ENCODE assay signal across 8 cellular contexts in the genomic region with DNA sequence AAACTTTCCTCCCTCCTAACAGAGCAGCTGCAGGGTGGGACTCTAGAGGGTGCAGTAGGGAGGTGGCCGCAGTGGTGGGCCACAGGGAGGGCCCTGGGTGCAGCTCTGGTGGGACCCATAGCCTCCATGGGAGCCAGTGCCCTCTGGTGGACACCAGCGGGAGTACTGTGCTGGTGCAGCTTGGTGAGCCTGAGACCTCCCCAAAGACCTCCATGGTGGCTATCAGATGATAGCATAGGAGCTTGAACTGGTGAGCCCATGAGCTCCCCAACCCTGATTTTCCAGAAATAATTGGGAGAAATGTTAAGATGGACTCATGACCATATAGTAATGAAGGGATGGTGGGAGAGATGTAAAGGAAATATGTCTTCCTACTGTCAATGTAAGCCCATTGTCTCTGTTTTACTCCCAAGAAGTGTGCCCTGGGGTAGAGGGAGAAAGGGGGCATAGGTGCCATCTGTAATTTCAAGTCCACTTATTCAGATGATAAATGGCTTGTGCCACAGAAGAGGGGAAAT.
DNase-seq lines count a peak whose midpoint lies in the region; ATAC-seq and TF ChIP-seq lines count a peak whose summit lies in the region.

No MANE protein-coding gene starts in this region.

- TF ChIP-seq EP300 in transverse colon (IDR thresholded peaks at IDR 0.05; ENCODE audit: low read depth): no peak
- no peak for TF ChIP-seq EP300 in suprapubic skin (IDR thresholded peaks at IDR 0.05)

- no peak overlapping the region for H3K27ac ChIP-seq in WERI-Rb-1
- H3K27ac ChIP-seq in foreskin keratinocyte: no peak overlapping the region
- H3K27ac ChIP-seq in transverse colon: no peak overlapping the region
- no peak overlapping the region for H3K27ac ChIP-seq in suprapubic skin

- in situ Hi-C loops in transverse colon (cut with MboI; ENCODE audit: low pct_ligation_motif_present in 1 of 4, low pct_unique_long_range_greater_than_20kb in 1 of 4, low sequenced_read_pairs in 3 of 4): loop anchor here in 1 of 4 donors (25.0 kb wide), 1 partner anchor 110 kb away; a partner anchor contains a TSS

- TF ChIP-seq POLR2A in transverse colon (IDR thresholded peaks at IDR 0.05): no peak
- TF ChIP-seq POLR2A in suprapubic skin (IDR thresholded peaks at IDR 0.05): no peak

- TF ChIP-seq CTCF in Caco-2 (IDR thresholded peaks at IDR 0.05; ENCODE audit: insufficient read depth in 1 of 2, low read depth in 1 of 2, low read length in 1 of 2, severe bottlenecking in 1 of 2, unreplicated experiment in 1 of 2) (peak; percentile 53 to 70), WERI-Rb-1 (IDR thresholded peaks at IDR 0.05; ENCODE audit: low read depth, low read length) (peak; percentile 77), foreskin keratinocyte (conservative IDR thresholded peaks at IDR 0.05) (peak; percentile 61), transverse colon (IDR thresholded peaks at IDR 0.05) (peak; percentile 27 to 51 (median 33)), suprapubic skin (IDR thresholded peaks at IDR 0.05) (peak in 1 of 2 donors; percentile 27)

- H3K4me1 ChIP-seq in Caco-2 (no peaks in the 10 kb centered on the region), foreskin keratinocyte (no peaks in the 10 kb centered on the region), transverse colon (no peaks in the 10 kb centered on the region), suprapubic skin (no peaks in the 10 kb centered on the region)

- no peaks in the 10 kb centered on the region for H3K9me3 Mint-ChIP-seq in Caco-2 (ENCODE audit: unreplicated experiment)

- H3K4me3 ChIP-seq in Caco-2 (ENCODE audit: low read depth, low read length): no peak overlapping the region
- no peak overlapping the region for H3K4me3 ChIP-seq in WERI-Rb-1 (ENCODE audit: low read depth, low read length)
- no peak overlapping the region for H3K4me3 ChIP-seq in transverse colon
- H3K4me3 ChIP-seq in suprapubic skin: no peak overlapping the region

- no peaks in the 10 kb centered on the region for H3K36me3 Mint-ChIP-seq in Caco-2 (ENCODE audit: insufficient read depth, unreplicated experiment)

- POLR2A ChIA-PET in Caco-2 (lab: Charles Lee): no interaction called here

- H3K9me3 ChIP-seq in Caco-2 (no peaks in the 10 kb centered on the region), WERI-Rb-1 (ENCODE audit: severe bottlenecking) (no peaks in the 10 kb centered on the region), transverse colon (no peaks in the 10 kb centered on the region), suprapubic skin (no peaks in the 10 kb centered on the region)

- H3K27me3 ChIP-seq in Caco-2 (replicated peaks; ENCODE audit: control insufficient read depth, insufficient read depth, low read length) (no peaks in the 10 kb centered on the region), WERI-Rb-1 (ENCODE audit: insufficient read depth, low read depth, severe bottlenecking) (no peaks in the 10 kb centered on the region), foreskin keratinocyte (peaks cover 21% of the 10 kb centered on the region), transverse colon (no peaks in the 10 kb centered on the region), suprapubic skin (peaks cover 2% of the 10 kb centered on the region)

- intact Hi-C loops in Caco-2 (cut with micrococcal nuclease; ENCODE audit: unreplicated experiment): loop anchor here (1.0 kb wide), 1 partner anchor 324 kb away; no protein-coding TSS in a partner anchor
- intact Hi-C loops in transverse colon (cut with DNase I; ENCODE audit: low total_unique reads): no loop called here

- DNase-seq in Caco-2 (peak; percentile 46 to 51), WERI-Rb-1 (peak; percentile 50), foreskin keratinocyte (no peak), transverse colon (peak; percentile 15), suprapubic skin (ENCODE audit: low spot score in 2 of 2) (no peak), GF-D8 (lab: John Stamatoyannopoulos, UW) (no peak)

- no peak overlapping the region for H3K27ac Mint-ChIP-seq in Caco-2 (ENCODE audit: unreplicated experiment)

- peaks cover 7% of the 10 kb centered on the region for H3K27me3 Mint-ChIP-seq in Caco-2 (ENCODE audit: insufficient read depth, unreplicated experiment)

- no peak overlapping the region for H3K4me3 Mint-ChIP-seq in Caco-2 (ENCODE audit: unreplicated experiment)

- BruUV-seq in Caco-2 (replicated peaks; lab: Mats Ljungman, UMichigan): no TSS peak

- no peaks in the 10 kb centered on the region for H3K4me1 Mint-ChIP-seq in Caco-2 (ENCODE audit: low read depth, unreplicated experiment)

- CTCF ChIA-PET in Caco-2 (lab: Charles Lee): no interaction called here

- H3K36me3 ChIP-seq in Caco-2 (ENCODE audit: control insufficient read depth, insufficient read depth, low read length) (no peaks in the 10 kb centered on the region), WERI-Rb-1 (no peaks in the 10 kb centered on the region), transverse colon (no peaks in the 10 kb centered on the region), suprapubic skin (no peaks in the 10 kb centered on the region)

- 71% methylated on average over 2 of the region's 2 CpGs; no CpG with 5 or more reads in 1 of the 2 donors for WGBS in transverse colon (ENCODE audit: low coverage in 1 of 2), 2 donors
- 63% methylated on average over 1 of the region's 2 CpGs for WGBS in suprapubic skin

- ATAC-seq in GM19035 (IDR thresholded peaks at IDR 0.05; ENCODE audit: unreplicated experiment): peak; percentile 65
- peak; percentile 50 for ATAC-seq in HG03378 (IDR thresholded peaks at IDR 0.05; ENCODE audit: unreplicated experiment)
- peak; percentile 64 for ATAC-seq in foreskin keratinocyte

Comparison
In these comparisons a context has a peak if more than half of its experiments do, and no peak if none do; other contexts are left out.
1. DNase-seq: peak in Caco-2 (2 of 2), WERI-Rb-1 (single experiment) and transverse colon (single experiment); none in foreskin keratinocyte (0 of 2), suprapubic skin (0 of 2) and GF-D8 (single experiment).
2. Peak in every context shown above with its lines, with median percentiles within 50 percentile points of each other: ATAC-seq.